26 cellular contexts compared by ENCODE assay signal in the genomic region with DNA sequence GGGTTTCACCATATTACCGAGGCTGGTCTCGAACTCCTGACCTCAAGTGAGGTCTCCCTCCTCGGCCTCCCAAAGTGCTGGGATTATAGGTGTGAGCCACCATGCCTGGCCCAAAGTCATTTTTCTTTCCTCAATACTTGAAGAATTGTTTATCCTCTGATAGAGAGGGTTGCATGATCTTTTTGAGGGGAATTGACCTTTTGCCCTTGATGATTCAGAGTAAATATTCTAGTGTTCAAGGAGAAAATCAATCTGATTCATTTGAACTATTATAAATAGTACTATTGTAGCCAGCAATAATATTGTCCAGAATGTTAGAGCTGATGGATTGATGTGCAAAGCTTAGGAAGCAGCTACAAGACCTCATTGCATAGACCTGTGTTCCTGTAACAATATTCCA.
"Had no signal": no experiment of that assay in that cellular context is flagged by ENCODE, and none has a peak within 500 bp of the region (broad histone marks: within the 10 kb centered on the region; RNA-seq: fewer than 3 reads in every experiment).

No MANE protein-coding gene starts in this region.

- H3K27ac ChIP-seq: left ventricle myocardium inferior, pancreas, psoas muscle, right atrium auricular region, thyroid gland, upper lobe of right lung, VCaP had no signal

- H3K36me3 ChIP-seq: left ventricle myocardium inferior, pancreas, right atrium auricular region, thyroid gland, upper lobe of right lung had no signal

- H3K4me3 Mint-ChIP-seq: activated CD4-positive, alpha-beta T cell treated with anti-CD3 and anti-CD28 coated beads, Interleukin-2, amount 10 ng/mL, durations not matched to agents 24 days and 14 days; activated CD8-positive, alpha-beta memory T cell treated with anti-CD3 and anti-CD28 coated beads, Interleukin-2, amount 10 ng/mL, durations not matched to agents 7 days and 5 days; activated CD8-positive, alpha-beta T cell treated with anti-CD3 and anti-CD28 coated beads for 36 hours; natural killer cell treated with Interleukin-12 subunit alpha and Interleukin-12 subunit beta and Interleukin-15 and Interleukin-18, amount 100 ng/mL, for 72 hours; stimulated activated naive CD8-positive, alpha-beta T cell treated with anti-CD3 and anti-CD28 coated beads, Interleukin-15, Interleukin-2, amounts not matched to agents 100 ng/mL and 50 ng/mL, for 24 hours had no signal

- H3K27me3 Mint-ChIP-seq: activated CD8-positive, alpha-beta T cell treated with anti-CD3 and anti-CD28 coated beads for 36 hours; stimulated activated naive CD8-positive, alpha-beta T cell treated with anti-CD3 and anti-CD28 coated beads, Interleukin-15, Interleukin-2, amounts not matched to agents 100 ng/mL and 50 ng/mL, for 24 hours had no signal

- H3K9me3 Mint-ChIP-seq: activated CD8-positive, alpha-beta T cell treated with anti-CD3 and anti-CD28 coated beads for 36 hours; natural killer cell treated with Interleukin-12 subunit alpha and Interleukin-12 subunit beta and Interleukin-15 and Interleukin-18, amount 100 ng/mL, for 72 hours had no signal

- H3K27ac Mint-ChIP-seq: activated CD4-positive, alpha-beta T cell treated with anti-CD3 and anti-CD28 coated beads, Interleukin-2, amount 10 ng/mL, durations not matched to agents 24 days and 14 days; activated CD8-positive, alpha-beta memory T cell treated with anti-CD3 and anti-CD28 coated beads, Interleukin-2, amount 10 ng/mL, durations not matched to agents 7 days and 5 days; activated CD8-positive, alpha-beta T cell treated with anti-CD3 and anti-CD28 coated beads for 36 hours had no signal

- H3K27me3 ChIP-seq: pancreas, right atrium auricular region, thyroid gland, upper lobe of right lung had no signal

- H3K4me3 ChIP-seq: left ventricle myocardium inferior, pancreas, psoas muscle, right atrium auricular region, thyroid gland, upper lobe of right lung had no signal

- ATAC-seq: activated CD8-positive, alpha-beta memory T cell treated with anti-CD3 and anti-CD28 coated beads, Interleukin-2, amount 10 ng/mL, durations not matched to agents 7 days and 5 days; natural killer cell treated with Interleukin-12 subunit alpha and Interleukin-12 subunit beta and Interleukin-15 and Interleukin-18, amount 100 ng/mL, for 72 hours; psoas muscle; upper lobe of right lung had no signal

- H3K9me3 ChIP-seq: left ventricle myocardium inferior, pancreas, psoas muscle, right atrium auricular region, thyroid gland, upper lobe of right lung had no signal

- H3K4me1 ChIP-seq: left ventricle myocardium inferior, psoas muscle, right atrium auricular region, thyroid gland had no signal

- DNase-seq: activated CD4-positive, alpha-beta T cell treated with anti-CD3 and anti-CD28 coated beads, Interleukin-2, amount 10 ng/mL, durations not matched to agents 24 days and 14 days; activated CD8-positive, alpha-beta memory T cell treated with anti-CD3 and anti-CD28 coated beads, Interleukin-2, amount 10 ng/mL, durations not matched to agents 7 days and 5 days; activated CD8-positive, alpha-beta T cell treated with anti-CD3 and anti-CD28 coated beads for 36 hours; activated gamma-delta T cell; activated naive CD4-positive, alpha-beta T cell treated with anti-CD3 and anti-CD28 coated beads, Interleukin-2, amount 50 U/mL, for 16 hours; activated T-cell treated with anti-CD3 and anti-CD28 coated beads for 4 hours; aorta; central memory CD4-positive, alpha-beta T cell; effector memory CD4-positive, alpha-beta T cell; glutamatergic neuron; hippocampal formation; kidney glomerular epithelial cell; left ventricle myocardium inferior; mammary epithelial cell; midbrain; pancreas; psoas muscle; stimulated activated CD4-positive, alpha-beta T cell treated with anti-CD3 and anti-CD28 coated beads, Interleukin-12 subunit alpha, Interleukin-12 subunit beta, amount 100 ng/mL, for 4 hours; stimulated activated CD4-positive, alpha-beta T cell treated with anti-CD3 and anti-CD28 coated beads, Interleukin-4, amount 100 ng/mL, for 4 hours; substantia nigra; thyroid gland; upper lobe of right lung had no signal
